ENCODE assay signal across 9 cellular contexts in genomic region chr5:40844565-40844964, GRCh38. TPM values are rescaled to one million over a fixed set of nuclear protein-coding genes. Genes with fewer than 3 reads are reported as not detected.
"Had no signal": no experiment of that assay in that cellular context is flagged by ENCODE, and none has a peak within 500 bp of the region (broad histone marks: within the 10 kb centered on the region; RNA-seq: fewer than 3 reads in every experiment).

No MANE protein-coding gene starts in this region.

- FAIRE-seq: G401.6, GM12878, GM12891, GM12892, GM18507, GM19239 had no signal

- H3K4me3 ChIP-seq: GM12878 had no signal

- ATAC-seq: GM12878 had no signal

- DNase-seq: GDM1, GF-D8 had no signal

RNA-seq across cellular contexts. Expression of gene CARD6, which starts 3.4 kb away (rescaled TPM):
- total RNA-seq: G401 had no signal
